In the genomic region with DNA sequence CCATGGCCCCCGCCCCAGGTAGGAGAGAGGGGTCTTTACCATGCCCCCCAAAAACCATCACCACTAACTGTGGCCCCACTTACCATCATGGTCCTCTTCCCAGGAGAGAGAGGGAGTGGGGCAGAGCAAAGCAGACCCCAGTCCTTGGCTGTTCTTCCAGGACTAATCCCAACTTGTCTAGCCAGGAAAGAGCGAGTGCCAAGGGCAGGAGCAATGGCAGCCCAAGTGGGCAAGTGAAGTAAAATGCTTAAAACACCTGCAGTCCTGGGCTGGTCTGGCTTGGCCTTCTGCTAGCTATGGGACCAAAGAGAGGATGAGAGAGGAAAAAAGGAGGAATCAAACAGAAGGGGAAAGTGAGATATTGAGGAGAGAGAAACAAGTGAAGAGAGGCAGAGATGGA, we compare ENCODE assay signal across 18 cellular contexts. TPM values are rescaled to one million over a fixed set of nuclear protein-coding genes. Genes with fewer than 3 reads are reported as not detected.
DNase-seq lines count a peak whose midpoint lies in the region; ATAC-seq, FAIRE-seq and TF ChIP-seq lines count a peak whose summit lies in the region.
"Had no signal": no experiment of that assay in that cellular context is flagged by ENCODE, and none has a peak within 500 bp of the region (broad histone marks: within the 10 kb centered on the region; RNA-seq: fewer than 3 reads in every experiment).

No MANE protein-coding gene starts in this region.

- no peaks in the 10 kb centered on the region for H3K27me3 Mint-ChIP-seq in astrocyte (ENCODE audit: low read depth, unreplicated experiment)
- peaks cover 2% of the 10 kb centered on the region for H3K27me3 Mint-ChIP-seq in endothelial cell (ENCODE audit: unreplicated experiment)
- no peaks in the 10 kb centered on the region for H3K27me3 Mint-ChIP-seq in activated naive CD4-positive, alpha-beta T cell treated with anti-CD3 and anti-CD28 coated beads for 36 hours (ENCODE audit: low read depth)
- H3K27me3 Mint-ChIP-seq: B cell; CD4-positive, alpha-beta T cell; IgD-negative memory B cell had no signal

- H2AFZ ChIP-seq in astrocyte (ENCODE audit: low read depth, low read length) = no peak overlapping the region

- peaks cover 3% of the 10 kb centered on the region for H4K20me1 ChIP-seq in astrocyte (ENCODE audit: insufficient read depth, low read length)

- H3K4me1 Mint-ChIP-seq in astrocyte (ENCODE audit: low read depth, unreplicated experiment) (no peaks in the 10 kb centered on the region), endothelial cell (ENCODE audit: unreplicated experiment) (no peaks in the 10 kb centered on the region)
- no peaks in the 10 kb centered on the region for H3K4me1 Mint-ChIP-seq in activated naive CD4-positive, alpha-beta T cell treated with anti-CD3 and anti-CD28 coated beads for 36 hours (ENCODE audit: low read depth)
- H3K4me1 Mint-ChIP-seq: IgD-negative memory B cell had no signal

- TF ChIP-seq POLR2A in erythroblast (IDR thresholded peaks at IDR 0.05; ENCODE audit: low read length) = no peak

- peaks cover 1% of the 10 kb centered on the region for H3K9me3 Mint-ChIP-seq in astrocyte (ENCODE audit: unreplicated experiment)
- H3K9me3 Mint-ChIP-seq in endothelial cell (ENCODE audit: unreplicated experiment) = no peaks in the 10 kb centered on the region
- no peaks in the 10 kb centered on the region for H3K9me3 Mint-ChIP-seq in activated naive CD4-positive, alpha-beta T cell treated with anti-CD3 and anti-CD28 coated beads for 36 hours
- H3K9me3 Mint-ChIP-seq: CD4-positive, alpha-beta T cell; IgD-negative memory B cell had no signal

- H3K27ac Mint-ChIP-seq in astrocyte (ENCODE audit: unreplicated experiment) = peak overlapping the region; percentile 50
- no peak overlapping the region for H3K27ac Mint-ChIP-seq in endothelial cell (ENCODE audit: unreplicated experiment)
- no peak overlapping the region for H3K27ac Mint-ChIP-seq in activated naive CD4-positive, alpha-beta T cell treated with anti-CD3 and anti-CD28 coated beads for 36 hours
- H3K27ac Mint-ChIP-seq: B cell; CD4-positive, alpha-beta T cell; IgD-negative memory B cell had no signal

- no peak for ATAC-seq in GM21390 (IDR thresholded peaks at IDR 0.05; ENCODE audit: unreplicated experiment)
- ATAC-seq: HCT116 had no signal

- no peaks in the 10 kb centered on the region for H3K79me2 ChIP-seq in astrocyte (ENCODE audit: insufficient read depth, low read length)

- CTCF ChIA-PET in AG04450 (lab: Charles Lee) = interaction anchor here (0.6 kb wide), 1 partner anchor 17 kb away, joined by 3 read pairs; no protein-coding TSS in a partner anchor
- CTCF ChIA-PET in HEK293 (lab: Yijun Ruan, JAX) = interaction anchor here (0.6 to 1.6 kb wide), 2 partner anchors 8 to 49 kb away, joined by 3 to 5 read pairs; no protein-coding TSS in a partner anchor
- CTCF ChIA-PET in activated naive CD4-positive, alpha-beta T cell treated with anti-CD3 and anti-CD28 coated beads for 36 hours (lab: Charles Lee) = no interaction called here

- intact Hi-C loops in activated naive CD4-positive, alpha-beta T cell treated with anti-CD3 and anti-CD28 coated beads for 36 hours (cut with micrococcal nuclease) = no loop called here

- H3K4me2 ChIP-seq in astrocyte (ENCODE audit: low read length) = no peak overlapping the region

- H3K4me3 Mint-ChIP-seq in astrocyte (ENCODE audit: unreplicated experiment) (no peak overlapping the region), endothelial cell (ENCODE audit: unreplicated experiment) (peak overlapping the region; percentile 15)
- H3K4me3 Mint-ChIP-seq in activated naive CD4-positive, alpha-beta T cell treated with anti-CD3 and anti-CD28 coated beads for 36 hours = no peak overlapping the region
- H3K4me3 Mint-ChIP-seq: B cell; CD4-positive, alpha-beta T cell; IgD-negative memory B cell had no signal

- no peak for FAIRE-seq in astrocyte (lab: Jason Lieb, UNC)
- FAIRE-seq: GM12892, GM19239, H54 had no signal

- DNase-seq in AG04450 (ENCODE audit: low read depth, low spot score) (no peak), astrocyte (ENCODE audit: low read depth) (no peak), endothelial cell (ENCODE audit: low spot score) (no peak), erythroblast (lab: John Stamatoyannopoulos, UW) (no peak)
- no peak for DNase-seq in activated naive CD4-positive, alpha-beta T cell treated with anti-CD3 and anti-CD28 coated beads for 36 hours
- DNase-seq: ACHN; C1 segment of cervical spinal cord; CD4-positive, alpha-beta T cell; DND-41; GDM1 had no signal

- H3K4me3 ChIP-seq in AG04450 (ENCODE audit: low read depth, low read length) = no peak overlapping the region
- H3K4me3 ChIP-seq in HEK293 (ENCODE audit: low read depth, low read length) = no peak overlapping the region
- no peak overlapping the region for H3K4me3 ChIP-seq in astrocyte (ENCODE audit: insufficient read depth, low read depth, low read length)

- no peak for TF ChIP-seq CTCF in AG04450 (IDR thresholded peaks at IDR 0.05; ENCODE audit: low read depth, low read length)
- no peak for TF ChIP-seq CTCF in HEK293 (tag by site-specific recombination; IDR thresholded peaks at IDR 0.05)
- TF ChIP-seq CTCF in astrocyte (IDR thresholded peaks at IDR 0.05; ENCODE audit: insufficient read depth, low read depth, low read length) = no peak
- TF ChIP-seq CTCF in endothelial cell (IDR thresholded peaks at IDR 0.05; ENCODE audit: unreplicated experiment) = no peak

- POLR2A ChIA-PET in AG04450 (lab: Yijun Ruan, JAX) (no interaction called here), HEK293 (lab: Yijun Ruan, JAX) (interaction anchor here (1.5 kb wide), 1 partner anchor 39 kb away, joined by 4 read pairs; a partner anchor contains a TSS)

- H3K36me3 Mint-ChIP-seq in astrocyte (ENCODE audit: low read depth, unreplicated experiment) (peaks cover 13% of the 10 kb centered on the region), endothelial cell (ENCODE audit: low read depth, unreplicated experiment) (peaks cover 18% of the 10 kb centered on the region)
- H3K36me3 Mint-ChIP-seq in activated naive CD4-positive, alpha-beta T cell treated with anti-CD3 and anti-CD28 coated beads for 36 hours (ENCODE audit: low read depth) = peaks cover 4% of the 10 kb centered on the region

- H3K9me3 ChIP-seq in AG04450 (ENCODE audit: control insufficient read depth, insufficient read depth, low read length) = peaks cover 5% of the 10 kb centered on the region; the same call in 1 of the 2 replicates
- H3K9me3 ChIP-seq in HEK293 (ENCODE audit: control insufficient read depth, insufficient read depth, low read depth, low read length) = no peaks in the 10 kb centered on the region
- peaks cover 2% of the 10 kb centered on the region for H3K9me3 ChIP-seq in astrocyte (ENCODE audit: insufficient read depth, low read depth, low read length)

- peaks cover 5 to 40% of the 10 kb centered on the region in 2 experiments; a peak in 2 of 3 replicates for H3K36me3 ChIP-seq in HEK293 (ENCODE audit: control insufficient read depth in 2 of 2, insufficient read depth in 1 of 2, low read length in 2 of 2)
- H3K36me3 ChIP-seq in astrocyte (ENCODE audit: insufficient read depth, low read length) = no peaks in the 10 kb centered on the region

- H3K4me1 ChIP-seq in HEK293 (ENCODE audit: control insufficient read depth, insufficient read depth, low read length) (no peaks in the 10 kb centered on the region), astrocyte (ENCODE audit: insufficient read depth, low read length) (no peaks in the 10 kb centered on the region)

- no peaks in the 10 kb centered on the region for H3K27me3 ChIP-seq in AG04450 (ENCODE audit: control insufficient read depth, insufficient read depth, low read length)
- no peaks in the 10 kb centered on the region for H3K27me3 ChIP-seq in astrocyte (ENCODE audit: insufficient read depth, low read length)

- H3K27ac ChIP-seq in AG04450 (ENCODE audit: low read depth, low read length) (peak overlapping the region; percentile 11), HEK293 (ENCODE audit: extremely low read depth, low read depth, low read length) (no peak overlapping the region), astrocyte (ENCODE audit: low read depth, low read length) (no peak overlapping the region)

- no peak overlapping the region for H3K9ac ChIP-seq in astrocyte (ENCODE audit: low read length)

TF ChIP-seq in HEK293, 187 proteins besides CTCF, POLR2A, EP300 and RAD21 (continues in another document):
- no peak for TF ChIP-seq ZNF571 (tag by site-specific recombination; IDR thresholded peaks at IDR 0.05)
- no peak for TF ChIP-seq ZNF791 (tag by site-specific recombination; IDR thresholded peaks at IDR 0.05)

RNA-seq across cellular contexts. Expression of a gene that starts 17.9 kb away (rescaled TPM):
- 2.3 and 3.4 TPM in 2 replicates for polyA plus RNA-seq in AG04450 (2011; rRNA removed)
- 3.6 and 5.0 TPM in 2 replicates for polyA minus RNA-seq in AG04450 (2011; rRNA and poly(A)+ RNA removed)
- total RNA-seq in astrocyte (9.5 and 10.6 TPM in 2 replicates), endothelial cell (ENCODE audit: unreplicated experiment) (43.7 TPM)
- total RNA-seq in activated naive CD4-positive, alpha-beta T cell treated with anti-CD3 and anti-CD28 coated beads for 36 hours = 1 to 10 TPM; 6.7 to 7.1 TPM

RNA-seq across cellular contexts. Expression of a gene that starts 38.9 kb away (rescaled TPM):
- 145 and 213 TPM in 2 replicates for polyA plus RNA-seq in AG04450 (2011; rRNA removed)
- 118 and 136 TPM in 2 replicates for polyA minus RNA-seq in AG04450 (2011; rRNA and poly(A)+ RNA removed)
- 114 and 138 TPM in 2 replicates for total RNA-seq in astrocyte
- total RNA-seq in endothelial cell (ENCODE audit: unreplicated experiment) = 98.4 TPM
- total RNA-seq in activated naive CD4-positive, alpha-beta T cell treated with anti-CD3 and anti-CD28 coated beads for 36 hours = 100 to 1,000 TPM; 116 to 132 TPM

RNA-seq across cellular contexts. Expression of a gene that starts 48.8 kb away (rescaled TPM):
- polyA plus RNA-seq in AG04450 (2011; rRNA removed) = 20.2 and 24.1 TPM in 2 replicates
- polyA minus RNA-seq in AG04450 (2011; rRNA and poly(A)+ RNA removed) = 15.7 and 19.7 TPM in 2 replicates
- total RNA-seq in astrocyte = 25.8 and 26.6 TPM in 2 replicates
- 165 TPM for total RNA-seq in endothelial cell (ENCODE audit: unreplicated experiment)
- 10 to 100 TPM; 14.0 to 14.8 TPM for total RNA-seq in activated naive CD4-positive, alpha-beta T cell treated with anti-CD3 and anti-CD28 coated beads for 36 hours
